19 cellular contexts compared by ENCODE assay signal in genomic region chr17:79926308-79927135, GRCh38.
DNase-seq lines count a peak whose midpoint lies in the region; TF ChIP-seq lines count a peak whose summit lies in the region.
"Had no signal": no experiment of that assay in that cellular context is flagged by ENCODE, and none has a peak within 500 bp of the region (broad histone marks: within the 10 kb centered on the region; RNA-seq: fewer than 3 reads in every experiment).

No MANE protein-coding gene starts in this region.

- DNase-seq in osteoblast (ENCODE audit: insufficient read length, low spot score, missing footprints): peak; percentile 84
- no peak for DNase-seq in AG20443 (ENCODE audit: low spot score)
- DNase-seq in DMS79 treated with DMSO at 0.1 percent for 48 hours (lab: John Stamatoyannopoulos, UW): no peak
- DNase-seq in ascending aorta (ENCODE audit: low spot score in 2 of 2): no peak
- DNase-seq in HPDE6-E6E7 (ENCODE audit: extremely low spot score): no peak
- DNase-seq: activated CD8-positive, alpha-beta memory T cell treated with anti-CD3 and anti-CD28 coated beads, Interleukin-2, amount 50 U/mL, for 48 hours; cerebellar nuclear complex; natural killer cell; NCI-H1105 treated with DMSO at 0.1 percent for 48 hours; NCI-H1930; NCI-H2227 treated with DMSO at 0.1 percent for 48 hours; NCI-H526 treated with DMSO at 0.1 percent for 48 hours; spleen; uterus had no signal

- POLR2A ChIA-PET in HEK293 (lab: Yijun Ruan, JAX): interaction anchor here (0.7 kb wide), 1 partner anchor 87 kb away, joined by 3 read pairs; the partner anchor contains the start of gene CBX4

- H3K27ac ChIP-seq in BLaER1 (no peak overlapping the region), HEK293 (ENCODE audit: extremely low read depth, low read depth, low read length) (no peak overlapping the region), duodenal mucosa (ENCODE audit: low read depth, low read length) (peak overlapping the region; percentile 75), osteoblast (ENCODE audit: low read depth, low read length) (no peak overlapping the region), ascending aorta (no peak overlapping the region)
- H3K27ac ChIP-seq: ovary, suprapubic skin, uterus had no signal

- intact Hi-C loops in ascending aorta (cut with DNase I): no loop called here

- H3K9me3 ChIP-seq in BLaER1 (no peaks in the 10 kb centered on the region), HEK293 (ENCODE audit: control insufficient read depth, insufficient read depth, low read depth, low read length) (no peaks in the 10 kb centered on the region), duodenal mucosa (ENCODE audit: control insufficient read depth in 1 of 2, low read length in 2 of 2) (no peaks in the 10 kb centered on the region), osteoblast (ENCODE audit: low read depth, low read length) (no peaks in the 10 kb centered on the region), ascending aorta (no peaks in the 10 kb centered on the region)
- H3K9me3 ChIP-seq: ovary, spleen, suprapubic skin, uterus had no signal

- H3K9ac ChIP-seq in BLaER1 (no peak overlapping the region), duodenal mucosa (ENCODE audit: low read depth in 1 of 2, low read length in 2 of 2) (peak overlapping the region; percentile 18 to 33)

- H3K36me3 ChIP-seq in BLaER1: no peaks in the 10 kb centered on the region
- no peaks in the 10 kb centered on the region for H3K36me3 ChIP-seq in HEK293 (ENCODE audit: control insufficient read depth in 2 of 2, insufficient read depth in 1 of 2, low read length in 2 of 2)
- H3K36me3 ChIP-seq in duodenal mucosa (ENCODE audit: control insufficient read depth in 1 of 2, insufficient read depth in 2 of 2, low read length in 2 of 2): no peaks in the 10 kb centered on the region
- H3K36me3 ChIP-seq in osteoblast (ENCODE audit: insufficient read depth, low read length): no peaks in the 10 kb centered on the region
- H3K36me3 ChIP-seq in ascending aorta: no peaks in the 10 kb centered on the region
- H3K36me3 ChIP-seq: ovary, spleen, suprapubic skin, uterus had no signal

- H2AFZ ChIP-seq in osteoblast (ENCODE audit: low read length): no peak overlapping the region

- no peak overlapping the region for H3K4me3 ChIP-seq in BLaER1
- no peak overlapping the region for H3K4me3 ChIP-seq in HEK293 (ENCODE audit: low read depth, low read length)
- H3K4me3 ChIP-seq in duodenal mucosa (ENCODE audit: low read depth in 1 of 2, low read length in 2 of 2): no peak overlapping the region
- H3K4me3 ChIP-seq in osteoblast (ENCODE audit: insufficient read depth, low read length): no peak overlapping the region
- H3K4me3 ChIP-seq in ascending aorta: no peak overlapping the region
- H3K4me3 ChIP-seq: ovary, spleen, suprapubic skin, uterus had no signal

- TF ChIP-seq CTCF in HEK293 (tag by site-specific recombination; IDR thresholded peaks at IDR 0.05): no peak
- TF ChIP-seq CTCF in osteoblast (IDR thresholded peaks at IDR 0.05; ENCODE audit: extremely low read depth, low read depth, low read length): no peak
- no peak for TF ChIP-seq CTCF in ascending aorta (IDR thresholded peaks at IDR 0.05)

- H3K4me2 ChIP-seq in BLaER1 (peak overlapping the region; percentile 24; the same call in 1 of the 2 replicates), osteoblast (ENCODE audit: insufficient read depth, low read length) (no peak overlapping the region)

- H4K20me1 ChIP-seq in BLaER1: no peaks in the 10 kb centered on the region; the same call in 1 of the 2 replicates
- H4K20me1 ChIP-seq in osteoblast (ENCODE audit: insufficient read depth, low read length): no peaks in the 10 kb centered on the region

- H3K79me2 ChIP-seq in osteoblast (ENCODE audit: insufficient read depth, low read length): no peaks in the 10 kb centered on the region

- H3K4me1 ChIP-seq in BLaER1 (peaks cover 54% of the 10 kb centered on the region), HEK293 (ENCODE audit: control insufficient read depth, insufficient read depth, low read length) (peaks cover 2% of the 10 kb centered on the region; the same call in 1 of the 2 replicates), duodenal mucosa (ENCODE audit: control insufficient read depth in 1 of 2, insufficient read depth in 2 of 2, low read length in 2 of 2) (peaks cover 58 to 67% of the 10 kb centered on the region in 2 donors), osteoblast (ENCODE audit: insufficient read depth, low read length) (no peaks in the 10 kb centered on the region), ascending aorta (peaks cover 9 to 14% of the 10 kb centered on the region in 2 donors)

- H3K27me3 ChIP-seq in BLaER1: peaks cover 45% of the 10 kb centered on the region
- H3K27me3 ChIP-seq in duodenal mucosa (ENCODE audit: control insufficient read depth in 1 of 2, insufficient read depth in 2 of 2, low read length in 2 of 2): peaks cover 0 to 4% of the 10 kb centered on the region in 2 donors
- peaks cover 30% of the 10 kb centered on the region for H3K27me3 ChIP-seq in osteoblast (ENCODE audit: insufficient read depth, low read length)
- H3K27me3 ChIP-seq in ascending aorta: peaks cover 8% of the 10 kb centered on the region
- H3K27me3 ChIP-seq: ovary had no signal

- CTCF ChIA-PET in HEK293 (lab: Yijun Ruan, JAX): interaction anchor here (0.5 to 1.3 kb wide), 6 partner anchors 8 to 180 kb away, joined by 3 to 6 read pairs (median 4); partner anchors contain the start of gene GAA

TF ChIP-seq in HEK293, 187 proteins besides CTCF, POLR2A, EP300 and RAD21:
- TF ChIP-seq ZNF248 (tag by site-specific recombination; IDR thresholded peaks at IDR 0.05) (no peak), GLIS2 (tag by site-specific recombination; IDR thresholded peaks at IDR 0.05) (peak; percentile 25; the same call in 1 of the 2 replicates)
